Comparison of ENCODE assay signal across 19 cellular contexts in the genomic region with DNA sequence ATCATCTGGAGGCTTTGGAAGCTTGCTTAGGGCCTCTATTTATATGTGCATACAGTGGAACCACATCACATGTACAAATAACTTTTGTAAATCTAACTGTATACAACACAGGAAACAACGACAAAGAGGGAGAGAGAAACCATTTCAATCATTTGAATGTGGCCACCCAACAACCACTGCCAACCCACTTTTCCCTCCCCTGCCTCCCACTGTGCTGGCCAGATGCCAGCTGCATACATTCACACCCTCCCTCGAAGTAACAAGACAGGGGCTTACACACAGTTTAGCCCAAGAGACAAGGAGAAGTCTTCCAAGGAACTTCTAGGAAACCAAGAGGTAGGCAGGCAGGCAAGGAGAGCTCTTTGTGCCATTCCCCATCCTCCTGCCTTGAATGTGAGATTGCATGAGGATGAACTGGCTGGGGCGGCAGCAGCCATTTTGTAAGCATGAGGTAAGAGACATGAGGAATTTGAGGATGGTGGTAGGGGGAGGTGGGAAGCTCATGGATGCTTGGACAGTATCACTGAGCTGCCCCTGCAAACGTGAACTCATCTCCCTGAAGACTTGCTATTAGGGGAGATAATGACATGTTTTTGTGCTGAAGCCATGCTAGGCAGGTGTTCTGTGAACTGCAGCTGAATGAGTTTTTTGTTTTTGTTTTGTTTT. TPM values are rescaled to one million over a fixed set of nuclear protein-coding genes. Genes with fewer than 3 reads are reported as not detected.
"Had no signal": no experiment of that assay in that cellular context is flagged by ENCODE, and none has a peak within 500 bp of the region (broad histone marks: within the 10 kb centered on the region; RNA-seq: fewer than 3 reads in every experiment).

No MANE protein-coding gene starts in this region.

- H3K9me3 Mint-ChIP-seq: activated T-helper 1 cell treated with anti-CD3 and anti-CD28 coated beads, Interleukin-12 subunit alpha, Interleukin-12 subunit beta, Interleukin-2, Interleukin-4 antibody, amounts not matched to agents 30 ng/mL and 10 ng/mL and 1 ng/mL, durations not matched to agents 14 hours and 24 hours and 36 hours; T-helper 2 cell treated with Interferon-gamma antibody and Interleukin-4, amounts not matched to agents 5 μg/mL and 100 μg/mL, for 36 hours had no signal

- H3K27me3 ChIP-seq: ascending aorta, neural progenitor cell, ovary, upper lobe of right lung had no signal

- DNase-seq: activated CD4-positive, alpha-beta T cell treated with anti-CD3 and anti-CD28 coated beads, Interleukin-2, amount 50 U/mL, for 1 hour; endodermal cell; heart left ventricle; left colon; lower lobe of right lung; ovary; stimulated activated naive CD8-positive, alpha-beta T cell treated with anti-CD3 and anti-CD28 coated beads, Interleukin-15, Interleukin-2, amounts not matched to agents 100 U/mL and 50 U/mL, for 24 hours; upper lobe of right lung had no signal

- H3K36me3 ChIP-seq: ascending aorta, heart left ventricle, lower lobe of right lung, neural progenitor cell, ovary, upper lobe of right lung had no signal

- H3K4me3 Mint-ChIP-seq: activated T-helper 1 cell treated with anti-CD3 and anti-CD28 coated beads, Interleukin-12 subunit alpha, Interleukin-12 subunit beta, Interleukin-2, Interleukin-4 antibody, amounts not matched to agents 30 ng/mL and 10 ng/mL and 1 ng/mL, durations not matched to agents 14 hours and 24 hours and 36 hours; endodermal cell; mesothelial cell of epicardium; neural progenitor cell; T-helper 2 cell treated with Interferon-gamma antibody and Interleukin-4, amounts not matched to agents 5 μg/mL and 100 μg/mL, for 36 hours had no signal

- H3K4me1 ChIP-seq: ascending aorta, lower lobe of right lung, upper lobe of right lung had no signal

- ATAC-seq: heart left ventricle; left colon; stimulated activated naive CD8-positive, alpha-beta T cell treated with anti-CD3 and anti-CD28 coated beads, Interleukin-15, Interleukin-2, amounts not matched to agents 100 U/mL and 50 U/mL, for 24 hours; upper lobe of right lung had no signal

- FAIRE-seq: bronchial epithelial cell, frontal cortex had no signal

- H3K4me3 ChIP-seq: ascending aorta, heart left ventricle, lower lobe of right lung, neural progenitor cell, ovary, upper lobe of right lung had no signal

- H3K27ac Mint-ChIP-seq: activated T-helper 1 cell treated with anti-CD3 and anti-CD28 coated beads, Interleukin-12 subunit alpha, Interleukin-12 subunit beta, Interleukin-2, Interleukin-4 antibody, amounts not matched to agents 30 ng/mL and 10 ng/mL and 1 ng/mL, durations not matched to agents 14 hours and 24 hours and 36 hours; endodermal cell; mesothelial cell of epicardium; neural progenitor cell; T-helper 2 cell treated with Interferon-gamma antibody and Interleukin-4, amounts not matched to agents 5 μg/mL and 100 μg/mL, for 36 hours had no signal

- H3K9me3 ChIP-seq: ascending aorta, lower lobe of right lung, ovary, upper lobe of right lung had no signal

- H3K9ac ChIP-seq: neural progenitor cell had no signal

- H3K27ac ChIP-seq: ascending aorta, heart left ventricle, lower lobe of right lung, neural progenitor cell, ovary, upper lobe of right lung had no signal

RNA-seq across cellular contexts. Expression of gene BMP7, which starts 18.2 kb away (rescaled TPM):
- total RNA-seq: activated CD8-positive, alpha-beta memory T cell treated with anti-CD3 and anti-CD28 coated beads for 36 hours; ascending aorta; bronchial epithelial cell; chondrocyte; dermis microvascular lymphatic vessel endothelial cell; pulmonary artery endothelial cell had no signal
